Comparison of ENCODE assay signal across 1 cellular context in the genomic region with DNA sequence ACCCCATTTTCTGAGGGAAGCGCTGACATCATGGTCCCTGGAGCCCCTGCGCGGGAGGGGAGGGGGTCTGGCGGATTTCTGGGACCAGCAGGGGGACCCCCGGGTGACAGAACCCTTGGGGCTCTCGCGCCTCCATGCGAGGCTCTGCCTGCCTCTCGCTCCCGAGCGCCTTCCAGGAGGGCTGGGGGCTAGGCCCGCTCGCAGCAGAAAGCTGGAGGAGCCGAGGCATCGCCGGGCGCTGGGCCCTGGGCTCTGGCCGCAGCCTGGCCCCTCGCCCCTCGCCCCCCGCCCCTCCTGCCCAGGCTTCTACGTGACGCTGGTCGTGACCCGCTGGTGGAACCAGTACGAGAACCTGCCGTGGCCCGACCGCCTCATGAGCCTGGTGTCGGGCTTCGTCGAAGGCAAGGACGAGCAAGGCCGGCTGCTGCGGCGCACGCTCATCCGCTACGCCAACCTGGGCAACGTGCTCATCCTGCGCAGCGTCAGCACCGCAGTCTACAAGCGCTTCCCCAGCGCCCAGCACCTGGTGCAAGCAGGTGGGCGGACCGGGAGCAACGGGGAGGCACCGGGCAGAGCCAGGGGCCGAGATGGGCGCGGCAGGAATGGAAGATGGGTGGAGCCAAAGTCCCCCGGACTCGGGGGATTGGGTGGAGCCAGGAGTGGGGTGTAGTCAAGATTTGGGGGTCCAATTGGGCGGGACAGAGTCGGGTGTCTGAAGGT.
TF ChIP-seq lines count a peak whose summit lies in the region.

No MANE protein-coding gene starts in this region.

TF ChIP-seq in GM12878, 131 proteins besides CTCF, POLR2A, EP300 and RAD21:
- no peak for TF ChIP-seq CBFB (IDR thresholded peaks at IDR 0.05; ENCODE audit: low read depth)
- TF ChIP-seq YY1 (IDR thresholded peaks at IDR 0.05; ENCODE audit: low read depth, low read length) = no peak
- TF ChIP-seq, protein P1, sequence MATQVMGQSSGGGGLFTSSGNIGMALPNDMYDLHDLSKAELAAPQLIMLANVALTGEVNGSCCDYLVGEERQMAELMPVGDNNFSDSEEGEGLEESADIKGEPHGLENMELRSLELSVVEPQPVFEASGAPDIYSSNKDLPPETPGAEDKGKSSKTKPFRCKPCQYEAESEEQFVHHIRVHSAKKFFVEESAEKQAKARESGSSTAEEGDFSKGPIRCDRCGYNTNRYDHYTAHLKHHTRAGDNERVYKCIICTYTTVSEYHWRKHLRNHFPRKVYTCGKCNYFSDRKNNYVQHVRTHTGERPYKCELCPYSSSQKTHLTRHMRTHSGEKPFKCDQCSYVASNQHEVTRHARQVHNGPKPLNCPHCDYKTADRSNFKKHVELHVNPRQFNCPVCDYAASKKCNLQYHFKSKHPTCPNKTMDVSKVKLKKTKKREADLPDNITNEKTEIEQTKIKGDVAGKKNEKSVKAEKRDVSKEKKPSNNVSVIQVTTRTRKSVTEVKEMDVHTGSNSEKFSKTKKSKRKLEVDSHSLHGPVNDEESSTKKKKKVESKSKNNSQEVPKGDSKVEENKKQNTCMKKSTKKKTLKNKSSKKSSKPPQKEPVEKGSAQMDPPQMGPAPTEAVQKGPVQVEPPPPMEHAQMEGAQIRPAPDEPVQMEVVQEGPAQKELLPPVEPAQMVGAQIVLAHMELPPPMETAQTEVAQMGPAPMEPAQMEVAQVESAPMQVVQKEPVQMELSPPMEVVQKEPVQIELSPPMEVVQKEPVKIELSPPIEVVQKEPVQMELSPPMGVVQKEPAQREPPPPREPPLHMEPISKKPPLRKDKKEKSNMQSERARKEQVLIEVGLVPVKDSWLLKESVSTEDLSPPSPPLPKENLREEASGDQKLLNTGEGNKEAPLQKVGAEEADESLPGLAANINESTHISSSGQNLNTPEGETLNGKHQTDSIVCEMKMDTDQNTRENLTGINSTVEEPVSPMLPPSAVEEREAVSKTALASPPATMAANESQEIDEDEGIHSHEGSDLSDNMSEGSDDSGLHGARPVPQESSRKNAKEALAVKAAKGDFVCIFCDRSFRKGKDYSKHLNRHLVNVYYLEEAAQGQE (IDR thresholded peaks at IDR 0.05; ENCODE audit: low read depth, low read length) = no peak
- TF ChIP-seq EGR1 (IDR thresholded peaks at IDR 0.05; ENCODE audit: borderline replicate concordance in 1 of 2, low read depth in 2 of 2, low read length in 2 of 2) = peak in 1 of 2 experiments; percentile 20; a peak in 1 of 3 replicates
- TF ChIP-seq, protein P2, sequence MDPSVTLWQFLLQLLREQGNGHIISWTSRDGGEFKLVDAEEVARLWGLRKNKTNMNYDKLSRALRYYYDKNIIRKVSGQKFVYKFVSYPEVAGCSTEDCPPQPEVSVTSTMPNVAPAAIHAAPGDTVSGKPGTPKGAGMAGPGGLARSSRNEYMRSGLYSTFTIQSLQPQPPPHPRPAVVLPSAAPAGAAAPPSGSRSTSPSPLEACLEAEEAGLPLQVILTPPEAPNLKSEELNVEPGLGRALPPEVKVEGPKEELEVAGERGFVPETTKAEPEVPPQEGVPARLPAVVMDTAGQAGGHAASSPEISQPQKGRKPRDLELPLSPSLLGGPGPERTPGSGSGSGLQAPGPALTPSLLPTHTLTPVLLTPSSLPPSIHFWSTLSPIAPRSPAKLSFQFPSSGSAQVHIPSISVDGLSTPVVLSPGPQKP (IDR thresholded peaks at IDR 0.05; ENCODE audit: low read depth, low read length) = no peak
